20 cellular contexts compared by ENCODE assay signal in the genomic region with DNA sequence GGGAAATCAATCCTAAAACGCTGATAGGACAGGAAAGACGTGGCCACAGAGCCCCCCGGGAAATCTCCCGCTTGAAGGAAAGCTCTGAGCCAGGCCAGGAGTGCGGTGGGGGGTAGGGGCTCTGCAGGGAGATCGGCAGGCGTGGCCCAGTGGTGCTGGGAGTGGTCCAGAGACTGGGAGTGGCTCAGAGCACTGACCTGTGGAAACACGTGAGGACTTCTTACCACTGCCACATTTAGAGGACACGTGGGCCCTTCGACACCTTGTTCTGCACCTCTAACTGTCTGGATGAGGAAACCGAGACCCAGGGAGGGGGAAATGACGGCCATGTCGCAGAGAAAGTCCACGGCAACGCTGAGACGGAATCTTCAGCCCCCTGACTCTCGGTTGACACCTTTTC.
"Had no signal": no experiment of that assay in that cellular context is flagged by ENCODE, and none has a peak within 500 bp of the region (broad histone marks: within the 10 kb centered on the region; RNA-seq: fewer than 3 reads in every experiment).

No MANE protein-coding gene starts in this region.

- H3K4me1 ChIP-seq: SJSA1 had no signal

- H3K9me3 ChIP-seq: SJSA1 had no signal

- H3K36me3 ChIP-seq: SJSA1 had no signal

- H3K27ac ChIP-seq: SJSA1 had no signal

- H3K4me3 ChIP-seq: SJSA1, SK-N-MC had no signal

- H3K27me3 ChIP-seq: SJSA1 had no signal

- DNase-seq: IMR-90, KBM-7, MV-4-11, NCI-H1048, NCI-H1105, NCI-H1417, NCI-H1436 treated with DMSO at 0.1 percent for 48 hours, NCI-H1694, NCI-H187 treated with DMSO at 0.1 percent for 48 hours, NCI-H2081, NCI-H2107, NCI-H2227 treated with DMSO at 0.1 percent for 48 hours, NCI-H524 treated with DMSO at 0.1 percent for 48 hours, NCI-H69, NCI-H774, Right ventricle myocardium superior, RPMI8226, SIG-M5 had no signal
